Comparison of ENCODE assay signal across 11 cellular contexts in the genomic region with DNA sequence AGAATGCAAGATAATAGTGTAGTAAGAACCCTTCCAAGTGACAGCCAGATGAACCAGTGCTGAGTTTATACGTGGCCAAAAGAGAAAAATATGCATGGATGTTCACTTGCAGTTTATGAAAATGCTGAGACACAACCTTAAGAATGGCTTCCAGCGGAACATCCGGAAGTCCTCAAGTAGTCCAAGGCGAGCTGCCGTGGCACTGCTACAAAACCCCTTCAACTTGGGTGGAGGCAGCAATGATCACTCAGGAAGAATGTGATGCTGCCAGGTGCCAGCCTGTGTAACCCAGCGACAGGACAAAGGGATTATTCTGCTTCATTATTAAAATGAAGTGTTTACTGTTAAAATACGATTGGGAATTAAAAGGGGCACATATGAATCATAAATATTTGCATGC.
"Had no signal": no experiment of that assay in that cellular context is flagged by ENCODE, and none has a peak within 500 bp of the region (broad histone marks: within the 10 kb centered on the region; RNA-seq: fewer than 3 reads in every experiment).

No MANE protein-coding gene starts in this region.

- H3K27ac ChIP-seq: pancreas, vagina had no signal

- ATAC-seq: activated CD4-positive, CD25-positive, alpha-beta regulatory T cell treated with anti-CD3 and anti-CD28 coated beads, Interleukin-2, amount 50 U/mL, for 24 hours; activated naive CD4-positive, alpha-beta T cell treated with anti-CD3 and anti-CD28 coated beads, Interleukin-2, amount 50 U/mL, for 72 hours; pancreas had no signal

- H3K27ac Mint-ChIP-seq: activated naive CD4-positive, alpha-beta T cell treated with anti-CD3 and anti-CD28 coated beads, Interleukin-2, amount 50 U/mL, for 72 hours; endodermal cell had no signal

- DNase-seq: activated effector memory CD4-positive, alpha-beta T cell treated with anti-CD3 and anti-CD28 coated beads, Interleukin-2, amount 50 U/mL, for 16 hours; anterior cingulate cortex; dermis blood vessel endothelial cell; endodermal cell; erythroblast; head of caudate nucleus; pancreas; stimulated activated CD4-positive, alpha-beta T cell treated with anti-CD3 and anti-CD28 coated beads, Interleukin-4, amount 100 ng/mL, for 4 hours had no signal

- H3K4me3 ChIP-seq: pancreas, vagina had no signal

- H3K27me3 ChIP-seq: pancreas, vagina had no signal

- H3K4me3 Mint-ChIP-seq: endodermal cell had no signal

- H3K9me3 ChIP-seq: pancreas, vagina had no signal

- H3K9me3 Mint-ChIP-seq: activated naive CD4-positive, alpha-beta T cell treated with anti-CD3 and anti-CD28 coated beads, Interleukin-2, amount 50 U/mL, for 72 hours; endodermal cell had no signal

- H3K4me1 ChIP-seq: pancreas had no signal

- H3K36me3 ChIP-seq: pancreas had no signal
